8 cellular contexts compared by ENCODE assay signal in genomic region chr19:5804516-5805464, GRCh38. TPM values are rescaled to one million over a fixed set of nuclear protein-coding genes. Genes with fewer than 3 reads are reported as not detected.
A peak's percentile ranks its signal among the peaks of the same experiment; 100 is the strongest.
DNase-seq lines count a peak whose midpoint lies in the region; ATAC-seq and TF ChIP-seq lines count a peak whose summit lies in the region.

Gene NRTN (plus strand): TSS chr19:5805067. CDS start chr19:5824166, 19,099 bp downstream.

- H3K27me3 ChIP-seq in DND-41 (ENCODE audit: insufficient read depth, low read length, poor library complexity), result peaks cover 5% of the 10 kb centered on the region
- H3K27me3 ChIP-seq in smooth muscle cell (ENCODE audit: low read depth), result peaks cover 10% of the 10 kb centered on the region

- peaks cover 11% of the 10 kb centered on the region for H3K27me3 Mint-ChIP-seq in activated T-helper 17 cell treated with anti-CD3 and anti-CD28 coated beads, Interleukin-2, amount 50 U/mL, for 72 hours

- intact Hi-C loops in left cardiac atrium (cut with DNase I), result loop anchor here (2.0 to 10.0 kb wide), 3 partner anchors 88 to 170 kb away; partner anchors contain the start of gene RANBP3 (in 1 of the 2)

- H3K9ac ChIP-seq in DND-41 (ENCODE audit: low read depth, low read length) (peak within 1 kb of the TSS; percentile 50), smooth muscle cell (ENCODE audit: low read depth) (no peak within 1 kb of the TSS)

- DNase-seq in DND-41 (peak; percentile 56), NCI-H345 treated with DMSO at 0.1 percent for 48 hours (lab: John Stamatoyannopoulos, UW; ENCODE audit: unreplicated experiment) (peak; percentile 56), left cardiac atrium (no peak), smooth muscle cell (lab: John Stamatoyannopoulos, UW; ENCODE audit: unreplicated experiment) (no peak), HT-29 (ENCODE audit: low spot score) (no peak), NCI-H128 (lab: John Stamatoyannopoulos, UW; ENCODE audit: unreplicated experiment) (no peak)

- H3K9me3 ChIP-seq in DND-41 (ENCODE audit: insufficient read depth, low read length, severe bottlenecking) (no peaks in the 10 kb centered on the region), smooth muscle cell (replicated peaks; ENCODE audit: low read depth) (no peaks in the 10 kb centered on the region)

- H3K27ac Mint-ChIP-seq in activated T-helper 17 cell treated with anti-CD3 and anti-CD28 coated beads, Interleukin-2, amount 50 U/mL, for 72 hours, result peak within 1 kb of the TSS; percentile 65

- H3K27ac ChIP-seq in DND-41 (ENCODE audit: low read length) (no peak within 1 kb of the TSS), smooth muscle cell (ENCODE audit: low read depth) (no peak within 1 kb of the TSS)

- H3K36me3 ChIP-seq in DND-41 (ENCODE audit: insufficient read depth, low read length) (no peaks in the 10 kb centered on the region), smooth muscle cell (ENCODE audit: low read depth) (no peaks in the 10 kb centered on the region)

- H3F3A ChIP-seq in smooth muscle cell (ENCODE audit: low read depth), result peaks cover 12% of the 10 kb centered on the region

- H3K4me1 ChIP-seq in DND-41 (ENCODE audit: insufficient read depth, low read length) (peaks cover 16% of the 10 kb centered on the region), smooth muscle cell (ENCODE audit: low read depth) (no peaks in the 10 kb centered on the region)

- no peak for TF ChIP-seq CTCF in DND-41 (IDR thresholded peaks at IDR 0.05; ENCODE audit: borderline replicate concordance, extremely low read depth, low read length, poor library complexity, severe bottlenecking)
- TF ChIP-seq CTCF in smooth muscle cell (IDR thresholded peaks at IDR 0.05; ENCODE audit: borderline replicate concordance, insufficient read depth, poor library complexity, severe bottlenecking), result no peak

- no peaks in the 10 kb centered on the region for H3K36me3 Mint-ChIP-seq in activated T-helper 17 cell treated with anti-CD3 and anti-CD28 coated beads, Interleukin-2, amount 50 U/mL, for 72 hours (ENCODE audit: low read depth)

- peak within 1 kb of the TSS in 1 of 2 experiments; percentile 46; a peak in 2 of 4 replicates for H3K4me3 ChIP-seq in DND-41 (ENCODE audit: low read depth in 1 of 2, low read length in 2 of 2)
- peak within 1 kb of the TSS; percentile 44 for H3K4me3 ChIP-seq in smooth muscle cell

- H3K79me2 ChIP-seq in DND-41 (ENCODE audit: insufficient read depth, low read length) (no peaks in the 10 kb centered on the region), smooth muscle cell (ENCODE audit: low read depth) (no peaks in the 10 kb centered on the region)

- H3K4me2 ChIP-seq in DND-41 (ENCODE audit: insufficient read depth, low read length) (peak within 1 kb of the TSS; percentile 67), smooth muscle cell (peak within 1 kb of the TSS; percentile 84)

- H3K9me3 Mint-ChIP-seq in activated T-helper 17 cell treated with anti-CD3 and anti-CD28 coated beads, Interleukin-2, amount 50 U/mL, for 72 hours, result no peaks in the 10 kb centered on the region

- H3K4me3 Mint-ChIP-seq in activated T-helper 17 cell treated with anti-CD3 and anti-CD28 coated beads, Interleukin-2, amount 50 U/mL, for 72 hours, result peak within 1 kb of the TSS; percentile 76

- ATAC-seq in DND-41 (ENCODE audit: insufficient read depth, low read depth) (peak; percentile 28; the same call in 1 of the 3 replicates), left cardiac atrium (peak; percentile 61 to 67), GM21576 (IDR thresholded peaks at IDR 0.05; ENCODE audit: unreplicated experiment) (no peak)
- ATAC-seq in activated T-helper 17 cell treated with anti-CD3 and anti-CD28 coated beads, Interleukin-2, amount 50 U/mL, for 72 hours (replicated peaks), result peak; percentile 16

- peaks cover 5% of the 10 kb centered on the region for H3K4me1 Mint-ChIP-seq in activated T-helper 17 cell treated with anti-CD3 and anti-CD28 coated beads, Interleukin-2, amount 50 U/mL, for 72 hours

- WGBS in smooth muscle cell (ENCODE audit: low lambda C conversion rate), result 11% methylated on average over 29 of the region's 107 CpGs

- H2AFZ ChIP-seq in DND-41 (ENCODE audit: low read depth, low read length), result peak within 1 kb of the TSS; percentile 83
- no peak within 1 kb of the TSS for H2AFZ ChIP-seq in smooth muscle cell (ENCODE audit: low read depth)

- H4K20me1 ChIP-seq in DND-41 (ENCODE audit: insufficient read depth, low read length), result no peaks in the 10 kb centered on the region
- H4K20me1 ChIP-seq in smooth muscle cell (ENCODE audit: low read depth), result no peaks in the 10 kb centered on the region

RNA-seq across cellular contexts. Expression of gene NRTN, which starts in this region (rescaled TPM):
- total RNA-seq in activated T-helper 17 cell treated with anti-CD3 and anti-CD28 coated beads, Interleukin-2, amount 50 U/mL, for 72 hours, result under 1 TPM; 0.32 to 0.52 TPM
- total RNA-seq in left cardiac atrium, result 10 to 100 TPM; 28.7 to 29.6 TPM
- 2.2 TPM in 1 of 2 replicates, not detected in the other for total RNA-seq in smooth muscle cell
- polyA plus RNA-seq in smooth muscle cell, result 5.4 and 5.7 TPM in 2 replicates
- 0.21 TPM in 1 of 2 replicates, not detected in the other for total RNA-seq in HT-29 (2014; rRNA removed; shearing (Covaris generic))

Comparison
In these comparisons a context has a peak if more than half of its experiments do, and no peak if none do; other contexts are left out.
1. Peak in ATAC-seq in activated T-helper 17 cell treated with anti-CD3 and anti-CD28 coated beads, Interleukin-2, amount 50 U/mL, for 72 hours; RNA of the gene not detected or under 1 TPM.
2. DNase-seq: peak in DND-41 (single experiment) and NCI-H345 treated with DMSO at 0.1 percent for 48 hours (single experiment); none in left cardiac atrium (single experiment), smooth muscle cell (single experiment), HT-29 (single experiment) and NCI-H128 (single experiment).